2 cellular contexts compared by ENCODE assay signal in the genomic region with DNA sequence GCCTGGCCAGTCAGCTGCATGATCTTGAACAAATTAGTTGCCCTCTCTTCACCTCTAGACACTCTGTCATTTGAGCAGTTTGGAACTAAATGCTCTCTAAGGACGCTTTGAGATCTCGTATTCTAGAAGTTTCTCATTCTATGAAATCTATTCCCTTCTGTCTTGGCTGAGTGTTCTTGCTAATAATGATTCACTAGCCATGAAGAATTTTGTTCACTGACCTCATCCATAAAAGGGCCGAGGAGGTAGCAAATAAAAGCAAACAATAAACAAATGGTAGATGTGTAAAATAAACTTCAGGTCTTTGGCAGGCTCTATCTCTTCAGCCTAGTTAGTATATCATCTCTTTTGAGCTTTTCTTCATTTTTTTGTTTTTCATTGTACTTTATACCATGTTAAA.
TF ChIP-seq lines count a peak whose summit lies in the region.

No MANE protein-coding gene starts in this region.

TF ChIP-seq in HepG2, 621 proteins besides CTCF, POLR2A, EP300 and RAD21 (continues in another document):
- TF ChIP-seq, protein P1, sequence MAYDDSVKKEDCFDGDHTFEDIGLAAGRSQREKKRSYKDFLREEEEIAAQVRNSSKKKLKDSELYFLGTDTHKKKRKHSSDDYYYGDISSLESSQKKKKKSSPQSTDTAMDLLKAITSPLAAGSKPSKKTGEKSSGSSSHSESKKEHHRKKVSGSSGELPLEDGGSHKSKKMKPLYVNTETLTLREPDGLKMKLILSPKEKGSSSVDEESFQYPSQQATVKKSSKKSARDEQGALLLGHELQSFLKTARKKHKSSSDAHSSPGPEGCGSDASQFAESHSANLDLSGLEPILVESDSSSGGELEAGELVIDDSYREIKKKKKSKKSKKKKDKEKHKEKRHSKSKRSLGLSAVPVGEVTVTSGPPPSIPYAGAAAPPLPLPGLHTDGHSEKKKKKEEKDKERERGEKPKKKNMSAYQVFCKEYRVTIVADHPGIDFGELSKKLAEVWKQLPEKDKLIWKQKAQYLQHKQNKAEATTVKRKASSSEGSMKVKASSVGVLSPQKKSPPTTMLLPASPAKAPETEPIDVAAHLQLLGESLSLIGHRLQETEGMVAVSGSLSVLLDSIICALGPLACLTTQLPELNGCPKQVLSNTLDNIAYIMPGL (CRISPR knock-in tag; IDR thresholded peaks at IDR 0.05; ENCODE audit: borderline replicate concordance in 1 of 2, low read depth in 1 of 2) = no peak
- TF ChIP-seq, protein P2, sequence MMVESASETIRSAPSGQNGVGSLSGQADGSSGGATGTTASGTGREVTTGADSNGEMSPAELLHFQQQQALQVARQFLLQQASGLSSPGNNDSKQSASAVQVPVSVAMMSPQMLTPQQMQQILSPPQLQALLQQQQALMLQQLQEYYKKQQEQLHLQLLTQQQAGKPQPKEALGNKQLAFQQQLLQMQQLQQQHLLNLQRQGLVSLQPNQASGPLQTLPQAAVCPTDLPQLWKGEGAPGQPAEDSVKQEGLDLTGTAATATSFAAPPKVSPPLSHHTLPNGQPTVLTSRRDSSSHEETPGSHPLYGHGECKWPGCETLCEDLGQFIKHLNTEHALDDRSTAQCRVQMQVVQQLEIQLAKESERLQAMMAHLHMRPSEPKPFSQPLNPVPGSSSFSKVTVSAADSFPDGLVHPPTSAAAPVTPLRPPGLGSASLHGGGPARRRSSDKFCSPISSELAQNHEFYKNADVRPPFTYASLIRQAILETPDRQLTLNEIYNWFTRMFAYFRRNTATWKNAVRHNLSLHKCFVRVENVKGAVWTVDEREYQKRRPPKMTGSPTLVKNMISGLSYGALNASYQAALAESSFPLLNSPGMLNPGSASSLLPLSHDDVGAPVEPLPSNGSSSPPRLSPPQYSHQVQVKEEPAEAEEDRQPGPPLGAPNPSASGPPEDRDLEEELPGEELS (CRISPR knock-in tag; IDR thresholded peaks at IDR 0.05) = no peak
- TF ChIP-seq, protein P3, sequence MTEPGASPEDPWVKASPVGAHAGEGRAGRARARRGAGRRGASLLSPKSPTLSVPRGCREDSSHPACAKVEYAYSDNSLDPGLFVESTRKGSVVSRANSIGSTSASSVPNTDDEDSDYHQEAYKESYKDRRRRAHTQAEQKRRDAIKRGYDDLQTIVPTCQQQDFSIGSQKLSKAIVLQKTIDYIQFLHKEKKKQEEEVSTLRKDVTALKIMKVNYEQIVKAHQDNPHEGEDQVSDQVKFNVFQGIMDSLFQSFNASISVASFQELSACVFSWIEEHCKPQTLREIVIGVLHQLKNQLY (CRISPR knock-in tag; IDR thresholded peaks at IDR 0.05) = no peak
- no peak for TF ChIP-seq ZNF143 (CRISPR knock-in tag; IDR thresholded peaks at IDR 0.05)
- TF ChIP-seq NFKB2 (CRISPR knock-in tag; IDR thresholded peaks at IDR 0.05; ENCODE audit: borderline replicate concordance) = no peak
- no peak for TF ChIP-seq GLI4 (CRISPR knock-in tag; IDR thresholded peaks at IDR 0.05; ENCODE audit: borderline replicate concordance)
- TF ChIP-seq HCFC1 (IDR thresholded peaks at IDR 0.05; ENCODE audit: low read depth, low read length) = no peak
- no peak for TF ChIP-seq MATR3 (CRISPR knock-in tag; IDR thresholded peaks at IDR 0.05)
- no peak for TF ChIP-seq SNAPC2 (CRISPR knock-in tag; IDR thresholded peaks at IDR 0.05)
- TF ChIP-seq RAD51 (IDR thresholded peaks at IDR 0.05; ENCODE audit: borderline replicate concordance) = no peak
- no peak for TF ChIP-seq HNRNPLL (IDR thresholded peaks at IDR 0.05; ENCODE audit: low read depth, low read length, poor library complexity, severe bottlenecking)
- no peak for TF ChIP-seq SRSF4 (IDR thresholded peaks at IDR 0.05; ENCODE audit: low read depth, low read length, poor library complexity, severe bottlenecking)
- TF ChIP-seq, protein P4, sequence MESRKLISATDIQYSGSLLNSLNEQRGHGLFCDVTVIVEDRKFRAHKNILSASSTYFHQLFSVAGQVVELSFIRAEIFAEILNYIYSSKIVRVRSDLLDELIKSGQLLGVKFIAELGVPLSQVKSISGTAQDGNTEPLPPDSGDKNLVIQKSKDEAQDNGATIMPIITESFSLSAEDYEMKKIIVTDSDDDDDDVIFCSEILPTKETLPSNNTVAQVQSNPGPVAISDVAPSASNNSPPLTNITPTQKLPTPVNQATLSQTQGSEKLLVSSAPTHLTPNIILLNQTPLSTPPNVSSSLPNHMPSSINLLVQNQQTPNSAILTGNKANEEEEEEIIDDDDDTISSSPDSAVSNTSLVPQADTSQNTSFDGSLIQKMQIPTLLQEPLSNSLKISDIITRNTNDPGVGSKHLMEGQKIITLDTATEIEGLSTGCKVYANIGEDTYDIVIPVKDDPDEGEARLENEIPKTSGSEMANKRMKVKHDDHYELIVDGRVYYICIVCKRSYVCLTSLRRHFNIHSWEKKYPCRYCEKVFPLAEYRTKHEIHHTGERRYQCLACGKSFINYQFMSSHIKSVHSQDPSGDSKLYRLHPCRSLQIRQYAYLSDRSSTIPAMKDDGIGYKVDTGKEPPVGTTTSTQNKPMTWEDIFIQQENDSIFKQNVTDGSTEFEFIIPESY (CRISPR knock-in tag; IDR thresholded peaks at IDR 0.05) = no peak
- TF ChIP-seq KAT2B (IDR thresholded peaks at IDR 0.05; ENCODE audit: borderline replicate concordance, low read depth, low read length) = no peak
- TF ChIP-seq, protein P5, sequence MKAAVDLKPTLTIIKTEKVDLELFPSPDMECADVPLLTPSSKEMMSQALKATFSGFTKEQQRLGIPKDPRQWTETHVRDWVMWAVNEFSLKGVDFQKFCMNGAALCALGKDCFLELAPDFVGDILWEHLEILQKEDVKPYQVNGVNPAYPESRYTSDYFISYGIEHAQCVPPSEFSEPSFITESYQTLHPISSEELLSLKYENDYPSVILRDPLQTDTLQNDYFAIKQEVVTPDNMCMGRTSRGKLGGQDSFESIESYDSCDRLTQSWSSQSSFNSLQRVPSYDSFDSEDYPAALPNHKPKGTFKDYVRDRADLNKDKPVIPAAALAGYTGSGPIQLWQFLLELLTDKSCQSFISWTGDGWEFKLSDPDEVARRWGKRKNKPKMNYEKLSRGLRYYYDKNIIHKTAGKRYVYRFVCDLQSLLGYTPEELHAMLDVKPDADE (CRISPR knock-in tag; IDR thresholded peaks at IDR 0.05) = no peak
- no peak for TF ChIP-seq ZNF589 (CRISPR knock-in tag; conservative IDR thresholded peaks at IDR 0.05)
- TF ChIP-seq, protein P6, sequence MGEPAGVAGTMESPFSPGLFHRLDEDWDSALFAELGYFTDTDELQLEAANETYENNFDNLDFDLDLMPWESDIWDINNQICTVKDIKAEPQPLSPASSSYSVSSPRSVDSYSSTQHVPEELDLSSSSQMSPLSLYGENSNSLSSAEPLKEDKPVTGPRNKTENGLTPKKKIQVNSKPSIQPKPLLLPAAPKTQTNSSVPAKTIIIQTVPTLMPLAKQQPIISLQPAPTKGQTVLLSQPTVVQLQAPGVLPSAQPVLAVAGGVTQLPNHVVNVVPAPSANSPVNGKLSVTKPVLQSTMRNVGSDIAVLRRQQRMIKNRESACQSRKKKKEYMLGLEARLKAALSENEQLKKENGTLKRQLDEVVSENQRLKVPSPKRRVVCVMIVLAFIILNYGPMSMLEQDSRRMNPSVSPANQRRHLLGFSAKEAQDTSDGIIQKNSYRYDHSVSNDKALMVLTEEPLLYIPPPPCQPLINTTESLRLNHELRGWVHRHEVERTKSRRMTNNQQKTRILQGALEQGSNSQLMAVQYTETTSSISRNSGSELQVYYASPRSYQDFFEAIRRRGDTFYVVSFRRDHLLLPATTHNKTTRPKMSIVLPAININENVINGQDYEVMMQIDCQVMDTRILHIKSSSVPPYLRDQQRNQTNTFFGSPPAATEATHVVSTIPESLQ (CRISPR knock-in tag; conservative IDR thresholded peaks at IDR 0.05) = no peak
- TF ChIP-seq GATAD1 (CRISPR knock-in tag; IDR thresholded peaks at IDR 0.05) = no peak

TF ChIP-seq in endothelial cell of umbilical vein, 7 proteins besides CTCF, POLR2A, EP300 and RAD21:
- TF ChIP-seq MYC (IDR thresholded peaks at IDR 0.05; ENCODE audit: low read depth, low read length) (no peak), GATA2 (IDR thresholded peaks at IDR 0.05; ENCODE audit: insufficient read depth, insufficient read length, low read depth, low read length) (no peak), POLR2AphosphoS5 (IDR thresholded peaks at IDR 0.05; ENCODE audit: insufficient read depth, low read depth, low read length) (no peak), JUN (IDR thresholded peaks at IDR 0.05; ENCODE audit: borderline replicate concordance, insufficient read depth, insufficient read length, low read depth) (no peak), FOS (IDR thresholded peaks at IDR 0.05; ENCODE audit: borderline replicate concordance, insufficient read depth, low read length) (no peak), EZH2 (IDR thresholded peaks at IDR 0.05; ENCODE audit: borderline replicate concordance, low read depth, low read length, severe bottlenecking) (no peak)
- TF ChIP-seq, protein P7, sequence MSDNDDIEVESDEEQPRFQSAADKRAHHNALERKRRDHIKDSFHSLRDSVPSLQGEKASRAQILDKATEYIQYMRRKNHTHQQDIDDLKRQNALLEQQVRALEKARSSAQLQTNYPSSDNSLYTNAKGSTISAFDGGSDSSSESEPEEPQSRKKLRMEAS (IDR thresholded peaks at IDR 0.05; ENCODE audit: insufficient read depth, insufficient read length) = no peak
